ENCODE assay signal across 1 cellular context in the genomic region with DNA sequence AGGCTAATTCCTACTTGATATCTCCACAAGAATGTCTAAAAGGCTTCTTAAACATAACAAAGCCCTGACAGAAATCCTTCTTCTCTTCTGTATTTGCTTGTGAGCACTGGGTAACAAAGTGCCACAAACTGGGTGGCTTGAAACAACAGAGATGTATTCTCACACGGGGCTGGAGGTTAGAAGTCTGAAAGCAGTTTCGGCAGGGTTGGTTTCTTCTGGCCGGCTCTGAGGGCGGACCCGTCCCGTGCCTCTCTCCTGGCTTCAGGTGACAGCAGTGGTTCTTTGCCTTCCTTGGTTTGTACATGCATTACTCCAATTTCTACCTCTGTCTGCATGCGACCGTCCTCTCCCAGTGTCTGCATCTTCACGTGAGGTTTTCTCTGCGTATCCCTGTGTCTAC.
TF ChIP-seq lines count a peak whose summit lies in the region.

No MANE protein-coding gene starts in this region.

TF ChIP-seq in A549, 52 proteins besides CTCF, POLR2A, EP300 and RAD21 (continued from another document):
- TF ChIP-seq, protein P1, sequence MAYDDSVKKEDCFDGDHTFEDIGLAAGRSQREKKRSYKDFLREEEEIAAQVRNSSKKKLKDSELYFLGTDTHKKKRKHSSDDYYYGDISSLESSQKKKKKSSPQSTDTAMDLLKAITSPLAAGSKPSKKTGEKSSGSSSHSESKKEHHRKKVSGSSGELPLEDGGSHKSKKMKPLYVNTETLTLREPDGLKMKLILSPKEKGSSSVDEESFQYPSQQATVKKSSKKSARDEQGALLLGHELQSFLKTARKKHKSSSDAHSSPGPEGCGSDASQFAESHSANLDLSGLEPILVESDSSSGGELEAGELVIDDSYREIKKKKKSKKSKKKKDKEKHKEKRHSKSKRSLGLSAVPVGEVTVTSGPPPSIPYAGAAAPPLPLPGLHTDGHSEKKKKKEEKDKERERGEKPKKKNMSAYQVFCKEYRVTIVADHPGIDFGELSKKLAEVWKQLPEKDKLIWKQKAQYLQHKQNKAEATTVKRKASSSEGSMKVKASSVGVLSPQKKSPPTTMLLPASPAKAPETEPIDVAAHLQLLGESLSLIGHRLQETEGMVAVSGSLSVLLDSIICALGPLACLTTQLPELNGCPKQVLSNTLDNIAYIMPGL (CRISPR knock-in tag; IDR thresholded peaks at IDR 0.05; ENCODE audit: borderline replicate concordance), result no peak
- TF ChIP-seq JUNB (IDR thresholded peaks at IDR 0.05) (no peak), RNF2 (IDR thresholded peaks at IDR 0.05; ENCODE audit: borderline replicate concordance, low read depth) (no peak), MAZ (IDR thresholded peaks at IDR 0.05; ENCODE audit: borderline replicate concordance, low read depth, low read length) (no peak), JUN (IDR thresholded peaks at IDR 0.05) (no peak)
- TF ChIP-seq, protein P2, sequence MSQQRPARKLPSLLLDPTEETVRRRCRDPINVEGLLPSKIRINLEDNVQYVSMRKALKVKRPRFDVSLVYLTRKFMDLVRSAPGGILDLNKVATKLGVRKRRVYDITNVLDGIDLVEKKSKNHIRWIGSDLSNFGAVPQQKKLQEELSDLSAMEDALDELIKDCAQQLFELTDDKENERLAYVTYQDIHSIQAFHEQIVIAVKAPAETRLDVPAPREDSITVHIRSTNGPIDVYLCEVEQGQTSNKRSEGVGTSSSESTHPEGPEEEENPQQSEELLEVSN (IDR thresholded peaks at IDR 0.05; ENCODE audit: borderline replicate concordance, low read depth), result no peak
- TF ChIP-seq, protein P3, sequence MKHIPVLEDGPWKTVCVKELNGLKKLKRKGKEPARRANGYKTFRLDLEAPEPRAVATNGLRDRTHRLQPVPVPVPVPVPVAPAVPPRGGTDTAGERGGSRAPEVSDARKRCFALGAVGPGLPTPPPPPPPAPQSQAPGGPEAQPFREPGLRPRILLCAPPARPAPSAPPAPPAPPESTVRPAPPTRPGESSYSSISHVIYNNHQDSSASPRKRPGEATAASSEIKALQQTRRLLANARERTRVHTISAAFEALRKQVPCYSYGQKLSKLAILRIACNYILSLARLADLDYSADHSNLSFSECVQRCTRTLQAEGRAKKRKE (CRISPR knock-in tag; IDR thresholded peaks at IDR 0.05; ENCODE audit: low read depth), result no peak
